In genomic region chr12:31906581-31907286, GRCh38 we compare ENCODE assay signal across 10 cellular contexts. TPM values are rescaled to one million over a fixed set of nuclear protein-coding genes. Genes with fewer than 3 reads are reported as not detected.
DNase-seq lines count a peak whose midpoint lies in the region; ATAC-seq and TF ChIP-seq lines count a peak whose summit lies in the region.
"Had no signal": no experiment of that assay in that cellular context is flagged by ENCODE, and none has a peak within 500 bp of the region (broad histone marks: within the 10 kb centered on the region; RNA-seq: fewer than 3 reads in every experiment).

No MANE protein-coding gene starts in this region.

- no TSS peak for BruUV-seq in MCF 10A (replicated peaks; lab: Mats Ljungman, UMichigan)

- DNase-seq in left ventricle myocardium superior (no peak), cardiac septum (ENCODE audit: low spot score) (no peak), NB4 (ENCODE audit: low read depth) (peak; percentile 96), fibroblast of pulmonary artery (ENCODE audit: low read depth) (peak; percentile 54), MCF 10A (ENCODE audit: unreplicated experiment) (no peak)
- DNase-seq in stimulated activated CD4-positive, alpha-beta T cell treated with anti-CD3 and anti-CD28 coated beads, Interleukin-4, amount 100 ng/mL, for 4 hours = no peak
- DNase-seq: effector CD8-positive, alpha-beta T cell; IMR-90 had no signal

- H3K27me3 Mint-ChIP-seq in MCF 10A (ENCODE audit: insufficient read depth, unreplicated experiment) = no peaks in the 10 kb centered on the region

- CTCF ChIA-PET in MCF 10A (lab: Yijun Ruan, JAX) = no interaction called here

- TF ChIP-seq POLR2A in NB4 (IDR thresholded peaks at IDR 0.05; ENCODE audit: extremely low read depth, insufficient read length) = no peak

- ATAC-seq in left ventricle myocardium superior = peak; percentile 18
- no peak for ATAC-seq in GM19463 (IDR thresholded peaks at IDR 0.05; ENCODE audit: unreplicated experiment)
- no peak for ATAC-seq in GM18861 (IDR thresholded peaks at IDR 0.05; ENCODE audit: unreplicated experiment)

- intact Hi-C loops in left ventricle myocardium superior (cut with micrococcal nuclease) = no loop called here
- intact Hi-C loops in cardiac septum (cut with DNase I) = no loop called here
- intact Hi-C loops in MCF 10A (cut with micrococcal nuclease) = no loop called here

- peaks cover 27% of the 10 kb centered on the region for H3K9me3 Mint-ChIP-seq in MCF 10A (ENCODE audit: unreplicated experiment)

- TF ChIP-seq CTCF in NB4 (IDR thresholded peaks at IDR 0.05; ENCODE audit: low read depth, low read length) = no peak
- no peak for TF ChIP-seq CTCF in fibroblast of pulmonary artery (IDR thresholded peaks at IDR 0.05; ENCODE audit: low read length, missing control alignments)
- TF ChIP-seq CTCF in MCF 10A (IDR thresholded peaks at IDR 0.05; ENCODE audit: unreplicated experiment) = no peak

- no peaks in the 10 kb centered on the region for H3K36me3 Mint-ChIP-seq in MCF 10A (ENCODE audit: insufficient read depth, unreplicated experiment)

- H3K4me3 ChIP-seq in NB4 (ENCODE audit: low read depth, low read length) = no peak overlapping the region
- no peak overlapping the region for H3K4me3 ChIP-seq in fibroblast of pulmonary artery (replicated peaks; ENCODE audit: low read depth, low read length)

- H3K4me1 Mint-ChIP-seq in MCF 10A (ENCODE audit: insufficient read depth, unreplicated experiment) = no peaks in the 10 kb centered on the region

- POLR2A ChIA-PET in MCF 10A (lab: Yijun Ruan, JAX) = no interaction called here

- H3K4me3 Mint-ChIP-seq in MCF 10A (ENCODE audit: unreplicated experiment) = no peak overlapping the region

- H3K27ac Mint-ChIP-seq in MCF 10A (ENCODE audit: low read depth, unreplicated experiment) = no peak overlapping the region

RNA-seq across cellular contexts. Expression of gene RESF1, which starts 52.5 kb away (rescaled TPM):
- total RNA-seq in left ventricle myocardium superior (24.8 TPM), cardiac septum (17.3 TPM), MCF 10A (2022) (14.7 and 18.7 TPM in 2 replicates)

Comparison
In these comparisons a context has a peak if more than half of its experiments do, and no peak if none do; other contexts are left out.
1. DNase-seq: peak in NB4 (single experiment) and fibroblast of pulmonary artery (single experiment); none in left ventricle myocardium superior (single experiment), cardiac septum (single experiment), stimulated activated CD4-positive, alpha-beta T cell treated with anti-CD3 and anti-CD28 coated beads, Interleukin-4, amount 100 ng/mL, for 4 hours (0 of 2) and MCF 10A (single experiment).